9 cellular contexts compared by ENCODE assay signal in the genomic region with DNA sequence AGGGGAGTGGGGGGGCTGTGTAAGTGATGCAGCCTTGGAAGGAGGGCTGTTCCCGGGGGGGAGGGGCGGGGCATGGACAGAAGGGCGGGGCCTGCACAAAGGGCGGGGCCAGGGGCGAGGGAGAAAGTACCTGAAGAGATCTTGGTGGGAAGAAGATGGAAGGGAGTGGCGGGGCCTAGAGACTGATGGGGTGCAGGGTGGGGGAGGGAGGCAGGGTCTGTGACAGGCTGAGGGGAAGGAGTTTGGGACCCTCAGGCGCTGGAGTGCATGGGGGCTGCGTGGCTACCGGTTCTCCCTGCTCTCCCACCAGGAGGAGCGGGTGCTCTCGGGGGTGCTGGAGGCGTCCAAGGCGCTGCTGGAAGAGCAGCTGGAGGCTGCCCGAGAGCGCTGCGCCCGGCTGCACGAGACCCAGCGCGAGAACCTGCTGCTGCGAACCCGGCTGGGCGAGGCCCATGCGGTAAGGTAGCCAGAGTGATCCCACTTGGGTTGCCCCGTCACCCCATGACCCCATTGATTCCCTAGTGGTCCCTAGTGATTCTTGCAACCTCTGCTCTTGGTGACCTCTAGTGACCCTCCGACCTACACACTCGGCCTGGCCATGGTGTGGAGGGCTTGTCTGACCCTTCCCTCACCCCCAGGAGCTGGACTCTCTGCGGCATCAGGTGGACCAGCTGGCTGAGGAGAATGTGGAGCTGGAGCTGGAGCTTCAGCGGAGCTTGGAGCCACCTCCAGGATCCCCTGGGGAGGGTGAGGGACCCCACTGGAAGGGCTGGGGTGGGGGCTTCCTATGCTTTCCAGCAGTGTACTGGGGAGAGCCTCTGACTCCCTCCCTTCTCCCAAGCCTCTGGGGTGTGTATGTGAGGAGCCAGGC. TPM values are rescaled to one million over a fixed set of nuclear protein-coding genes. Genes with fewer than 3 reads are reported as not detected.
DNase-seq lines count a peak whose midpoint lies in the region; ATAC-seq, FAIRE-seq and TF ChIP-seq lines count a peak whose summit lies in the region.
"Had no signal": no experiment of that assay in that cellular context is flagged by ENCODE, and none has a peak within 500 bp of the region (broad histone marks: within the 10 kb centered on the region; RNA-seq: fewer than 3 reads in every experiment).

No MANE protein-coding gene starts in this region.

- H3K4me1 Mint-ChIP-seq in activated CD8-positive, alpha-beta memory T cell treated with anti-CD3 and anti-CD28 coated beads, Interleukin-2, amount 10 ng/mL, durations not matched to agents 7 days and 5 days, result peaks cover 42% of the 10 kb centered on the region

- peak overlapping the region; percentile 30 for H3K4me3 Mint-ChIP-seq in activated CD8-positive, alpha-beta memory T cell treated with anti-CD3 and anti-CD28 coated beads, Interleukin-2, amount 10 ng/mL, durations not matched to agents 7 days and 5 days

- TF ChIP-seq EP300 in K562 (IDR thresholded peaks at IDR 0.05; ENCODE audit: low read length), result no peak

- H3K36me3 ChIP-seq in K562 (ENCODE audit: control insufficient read depth, insufficient read depth, low read length), result no peaks in the 10 kb centered on the region
- no peaks in the 10 kb centered on the region for H3K36me3 ChIP-seq in tibial artery

- no peak for TF ChIP-seq RAD21 in K562 (CRISPR knock-in tag; conservative IDR thresholded peaks at IDR 0.05 in 1 of 2, IDR thresholded peaks at IDR 0.05 in 1 of 2)

- H3K4me1 ChIP-seq in K562 (replicated peaks in 1 of 2; ENCODE audit: control insufficient read depth in 2 of 2, insufficient read depth in 2 of 2, low read length in 2 of 2), result peaks cover 20 to 56% of the 10 kb centered on the region in 2 experiments; a peak in 4 of 5 replicates
- peaks cover 0 to 24% (median 14%) of the 10 kb centered on the region in 4 donors for H3K4me1 ChIP-seq in tibial artery

- H3K27me3 ChIP-seq in K562 (ENCODE audit: control insufficient read depth in 2 of 2, insufficient read depth in 2 of 2, low read length in 2 of 2) (no peaks in the 10 kb centered on the region), tibial artery (no peaks in the 10 kb centered on the region)

- no peak for DNase-seq in activated CD8-positive, alpha-beta memory T cell treated with anti-CD3 and anti-CD28 coated beads, Interleukin-2, amount 10 ng/mL, durations not matched to agents 7 days and 5 days
- DNase-seq in activated CD8-positive, alpha-beta memory T cell treated with anti-CD3 and anti-CD28 coated beads, Interleukin-2, amount 50 U/mL, for 4 hours, result no peak
- DNase-seq in K562 (ENCODE audit: extremely low read depth in 1 of 4, low spot score in 3 of 4) (peak in 1 of 4 experiments; percentile 82), islet precursor cell (peak; percentile 51), tibial artery (no peak), GM20000 (ENCODE audit: low spot score) (no peak), HT-29 (ENCODE audit: low spot score) (no peak)

- FAIRE-seq in K562 (lab: Jason Lieb, UNC), result peak; percentile 6

- H3K27me3 Mint-ChIP-seq in activated CD8-positive, alpha-beta memory T cell treated with anti-CD3 and anti-CD28 coated beads, Interleukin-2, amount 10 ng/mL, durations not matched to agents 7 days and 5 days, result no peaks in the 10 kb centered on the region
- H3K27me3 Mint-ChIP-seq: activated naive CD8-positive, alpha-beta T cell had no signal

- WGBS in K562 (ENCODE audit: insufficient coverage, low coverage, missing lambda C conversion rate), result 37% methylated on average over 17 of the region's 29 CpGs

- H3K4me3 ChIP-seq in K562 (peak overlapping the region; percentile 39), tibial artery (peak overlapping the region; percentile 41)

- H3K9me1 ChIP-seq in K562 (ENCODE audit: control insufficient read depth, insufficient read depth, low read length), result no peaks in the 10 kb centered on the region

- no peak overlapping the region for H3K27ac Mint-ChIP-seq in activated CD8-positive, alpha-beta memory T cell treated with anti-CD3 and anti-CD28 coated beads, Interleukin-2, amount 10 ng/mL, durations not matched to agents 7 days and 5 days
- H3K27ac Mint-ChIP-seq: activated naive CD8-positive, alpha-beta T cell had no signal

- H3K9me3 ChIP-seq in K562 (replicated peaks; ENCODE audit: control insufficient read depth, insufficient read depth, low read depth, low read length) (no peaks in the 10 kb centered on the region), tibial artery (no peaks in the 10 kb centered on the region)

- CTCF ChIA-PET in activated CD8-positive, alpha-beta memory T cell treated with anti-CD3 and anti-CD28 coated beads, Interleukin-2, amount 10 ng/mL, durations not matched to agents 7 days and 5 days (lab: Charles Lee), result interaction anchor here (0.9 to 5.1 kb wide), 13 partner anchors 10 to 308 kb away, joined by 3 to 51 read pairs (median 6); partner anchors contain the start of genes PRDX5 and TRMT112
- CTCF ChIA-PET in K562 (lab: Yijun Ruan, JAX; ENCODE audit: low intra/inter-chr PET ratio), result interaction anchor here (0.6 to 2.0 kb wide), 3 partner anchors 13 to 1229 kb away, joined by 4 to 8 read pairs (median 4); partner anchors contain the start of genes PRDX5 and TRMT112

- no TSS peak for BruUV-seq in K562 (replicated peaks; lab: Mats Ljungman, UMichigan)

- POLR2A ChIA-PET in K562 (lab: Yijun Ruan, JAX), result interaction anchor here (0.6 to 2.6 kb wide), 5 partner anchors 12 to 522 kb away, joined by 3 to 20 read pairs (median 4); partner anchors contain the start of genes PRDX5 and TRMT112

- H3K4me2 ChIP-seq in K562 (ENCODE audit: insufficient read depth, low read length), result peak overlapping the region; percentile 15

- no peak for TF ChIP-seq POLR2A in K562 (conservative IDR thresholded peaks at IDR 0.05)

- TF ChIP-seq CTCF in K562 (IDR thresholded peaks at IDR 0.05 in 2 of 3, conservative IDR thresholded peaks at IDR 0.05 in 1 of 3; ENCODE audit: insufficient read depth in 2 of 3, low read depth in 1 of 3, low read length in 3 of 3), result no peak
- no peak for TF ChIP-seq CTCF in tibial artery (IDR thresholded peaks at IDR 0.05)
- no peak for TF ChIP-seq CTCF in GM20000 (IDR thresholded peaks at IDR 0.05; ENCODE audit: extremely low read depth, missing control alignments)

- H3K27ac ChIP-seq in K562 (ENCODE audit: extremely low read depth, low read depth, low read length), result no peak overlapping the region
- H3K27ac ChIP-seq in tibial artery, result peak overlapping the region; percentile 68 to 85

- H2AFZ ChIP-seq in K562 (ENCODE audit: low read depth, low read length), result peak overlapping the region; percentile 77

- peak overlapping the region in 1 of 2 experiments; percentile 41; a peak in 3 of 4 replicates for H3K9ac ChIP-seq in K562 (ENCODE audit: insufficient read depth in 1 of 2, low read depth in 2 of 2, low read length in 2 of 2)

- intact Hi-C loops in K562 (cut with micrococcal nuclease), result loop anchor here (2.0 kb wide), 1 partner anchor 38 kb away; the partner anchor contains the start of gene ESRRA
- intact Hi-C loops in tibial artery (cut with DNase I; ENCODE audit: low total_unique reads), result no loop called here

- ATAC-seq in activated CD8-positive, alpha-beta memory T cell treated with anti-CD3 and anti-CD28 coated beads, Interleukin-2, amount 10 ng/mL, durations not matched to agents 7 days and 5 days, result no peak
- ATAC-seq in K562 (peak; percentile 58), HG03460 (IDR thresholded peaks at IDR 0.05; ENCODE audit: unreplicated experiment) (no peak)

- H4K20me1 ChIP-seq in K562 (replicated peaks; ENCODE audit: control insufficient read depth, insufficient read depth, low read length), result no peaks in the 10 kb centered on the region; the same call in 1 of the 2 replicates

- in situ Hi-C loops in K562 (cut with MboI), result no loop called here

- no peaks in the 10 kb centered on the region for H3K9me3 Mint-ChIP-seq in activated CD8-positive, alpha-beta memory T cell treated with anti-CD3 and anti-CD28 coated beads, Interleukin-2, amount 10 ng/mL, durations not matched to agents 7 days and 5 days (ENCODE audit: low read depth)

- peaks cover 18% of the 10 kb centered on the region for H3K36me3 Mint-ChIP-seq in activated CD8-positive, alpha-beta memory T cell treated with anti-CD3 and anti-CD28 coated beads, Interleukin-2, amount 10 ng/mL, durations not matched to agents 7 days and 5 days

- H3K79me2 ChIP-seq in K562 (ENCODE audit: control insufficient read depth, insufficient read depth, low read length), result no peaks in the 10 kb centered on the region

RNA-seq across cellular contexts. Expression of gene CCDC88B, which starts 3.1 kb away (rescaled TPM):
- total RNA-seq in activated CD8-positive, alpha-beta memory T cell treated with anti-CD3 and anti-CD28 coated beads, Interleukin-2, amount 10 ng/mL, durations not matched to agents 7 days and 5 days, result 100 to 1,000 TPM; 152 to 164 TPM
- total RNA-seq in K562 (2011; cell fraction: chromatin; rRNA removed; ENCODE audit: low replicate concordance), result 6.1 and 13.7 TPM in 2 replicates
- 8.7 and 12.0 TPM in 2 replicates for total RNA-seq in K562 (2011; cell fraction: nucleolus; rRNA removed)
- total RNA-seq in K562 (2011; cell fraction: nucleoplasm; rRNA removed), result 7.3 and 11.5 TPM in 2 replicates
- 15.2 and 16.1 TPM in 2 replicates for total RNA-seq in K562 (2014; rRNA removed)
- total RNA-seq in K562 (2014; rRNA removed; fragmentation: Illumina TruSeq; extraction: Trizol), result 2.7 and 4.7 TPM in 2 replicates
- total RNA-seq in K562 (2015; rRNA removed; fragmentation: Illumina TruSeq; extraction: Trizol), result 10.3 and 12.1 TPM in 2 replicates
- 11.9 and 13.0 TPM in 2 replicates for total RNA-seq in K562 (2021)
- 5.2 and 10.7 TPM in 2 replicates for polyA plus RNA-seq in K562 (2011; rRNA removed)
- 10.3 and 16.8 TPM in 2 replicates for polyA plus RNA-seq in K562 (2011; cell fraction: cytosol; rRNA removed)
- 13.5 and 14.6 TPM in 2 replicates for polyA plus RNA-seq in K562 (2011; cell fraction: nucleus; rRNA removed)
- 10.6 and 21.0 TPM in 2 replicates for polyA plus RNA-seq in K562 (2012)
- 7.9 and 13.4 TPM in 2 replicates for polyA plus RNA-seq in K562 (2014; fragmentation: Illumina TruSeq; extraction: Trizol)
- polyA plus RNA-seq in K562 (2014; fragmentation: Nextera tagmentation; extraction: Ambion mirVana), result 1 to 10 TPM in 1 of 2 experiments, under 1 TPM in 1; 0.13 to 1.7 TPM
- 16.3 and 18.1 TPM in 2 replicates for polyA plus RNA-seq in K562 (2014; rRNA removed)
- polyA minus RNA-seq in K562 (2011; rRNA and poly(A)+ RNA removed), result 1.2 and 1.5 TPM in 2 replicates
- polyA minus RNA-seq in K562 (2011; cell fraction: cytosol; rRNA and poly(A)+ RNA removed), result 2.2 and 7.0 TPM in 2 replicates
- polyA minus RNA-seq in K562 (2011; cell fraction: nucleus; rRNA and poly(A)+ RNA removed), result 2.2 and 5.9 TPM in 2 replicates
- total RNA-seq in HT-29 (2014; rRNA removed; shearing (Covaris generic)), result 11.4 and 12.8 TPM in 2 replicates

RNA-seq across cellular contexts. Expression of gene RPS6KA4, which starts 15.9 kb away (rescaled TPM):
- total RNA-seq in activated CD8-positive, alpha-beta memory T cell treated with anti-CD3 and anti-CD28 coated beads, Interleukin-2, amount 10 ng/mL, durations not matched to agents 7 days and 5 days, result 10 to 100 TPM; 31.1 to 41.9 TPM
- 33.5 and 109 TPM in 2 replicates for total RNA-seq in K562 (2011; cell fraction: chromatin; rRNA removed; ENCODE audit: low replicate concordance)
- total RNA-seq in K562 (2011; cell fraction: nucleolus; rRNA removed), result 69.5 and 71.5 TPM in 2 replicates
- total RNA-seq in K562 (2011; cell fraction: nucleoplasm; rRNA removed), result 35.5 and 40.0 TPM in 2 replicates
- total RNA-seq in K562 (2014; rRNA removed), result 19.1 and 23.0 TPM in 2 replicates
- 4.5 and 7.2 TPM in 2 replicates for total RNA-seq in K562 (2014; rRNA removed; fragmentation: Illumina TruSeq; extraction: Trizol)
- 13.3 and 15.6 TPM in 2 replicates for total RNA-seq in K562 (2015; rRNA removed; fragmentation: Illumina TruSeq; extraction: Trizol)
- 20.4 and 23.8 TPM in 2 replicates for total RNA-seq in K562 (2021)
- 9.8 and 12.0 TPM in 2 replicates for polyA plus RNA-seq in K562 (2011; rRNA removed)
- polyA plus RNA-seq in K562 (2011; cell fraction: cytosol; rRNA removed), result 8.3 and 20.1 TPM in 2 replicates
- 42.6 and 76.4 TPM in 2 replicates for polyA plus RNA-seq in K562 (2011; cell fraction: nucleus; rRNA removed)
- polyA plus RNA-seq in K562 (2012), result 16.0 and 24.3 TPM in 2 replicates
- 6.7 and 10.2 TPM in 2 replicates for polyA plus RNA-seq in K562 (2014; fragmentation: Illumina TruSeq; extraction: Trizol)
- under 1 TPM; 0.15 to 0.27 TPM for polyA plus RNA-seq in K562 (2014; fragmentation: Nextera tagmentation; extraction: Ambion mirVana)
- 16.0 and 17.3 TPM in 2 replicates for polyA plus RNA-seq in K562 (2014; rRNA removed)
- polyA minus RNA-seq in K562 (2011; rRNA and poly(A)+ RNA removed), result 4.6 and 9.7 TPM in 2 replicates
- 13.5 and 19.8 TPM in 2 replicates for polyA minus RNA-seq in K562 (2011; cell fraction: cytosol; rRNA and poly(A)+ RNA removed)
- polyA minus RNA-seq in K562 (2011; cell fraction: nucleus; rRNA and poly(A)+ RNA removed), result 24.9 and 30.8 TPM in 2 replicates
- total RNA-seq in HT-29 (2014; rRNA removed; shearing (Covaris generic)), result 149 and 158 TPM in 2 replicates

RNA-seq across cellular contexts. Expression of gene PRDX5, which starts 25.2 kb away (rescaled TPM):
- 100 to 1,000 TPM; 125 to 163 TPM for total RNA-seq in activated CD8-positive, alpha-beta memory T cell treated with anti-CD3 and anti-CD28 coated beads, Interleukin-2, amount 10 ng/mL, durations not matched to agents 7 days and 5 days
- 9.0 and 17.1 TPM in 2 replicates for total RNA-seq in K562 (2011; cell fraction: chromatin; rRNA removed; ENCODE audit: low replicate concordance)
- total RNA-seq in K562 (2011; cell fraction: nucleolus; rRNA removed), result 29.9 and 32.4 TPM in 2 replicates
- 24.6 and 37.6 TPM in 2 replicates for total RNA-seq in K562 (2011; cell fraction: nucleoplasm; rRNA removed)
- total RNA-seq in K562 (2014; rRNA removed) (252 and 268 TPM in 2 replicates), K562 (2014; rRNA removed; fragmentation: Illumina TruSeq; extraction: Trizol) (73.0 and 93.8 TPM in 2 replicates), K562 (2015; rRNA removed; fragmentation: Illumina TruSeq; extraction: Trizol) (200 and 204 TPM in 2 replicates), K562 (2021) (124 and 154 TPM in 2 replicates)
- polyA plus RNA-seq in K562 (2011; rRNA removed) (224 and 254 TPM in 2 replicates), K562 (2014; fragmentation: Illumina TruSeq; extraction: Trizol) (209 and 212 TPM in 2 replicates), K562 (2014; fragmentation: Nextera tagmentation; extraction: Ambion mirVana) (10 to 100 TPM; 40.8 to 64.2 TPM), K562 (2014; rRNA removed) (327 and 356 TPM in 2 replicates)
- polyA plus RNA-seq in K562 (2011; cell fraction: cytosol; rRNA removed), result 384 and 485 TPM in 2 replicates
- polyA plus RNA-seq in K562 (2011; cell fraction: nucleus; rRNA removed), result 86.4 and 132 TPM in 2 replicates
- 288 and 343 TPM in 2 replicates for polyA plus RNA-seq in K562 (2012)
- polyA minus RNA-seq in K562 (2011; rRNA and poly(A)+ RNA removed), result 63.6 and 63.9 TPM in 2 replicates
- polyA minus RNA-seq in K562 (2011; cell fraction: cytosol; rRNA and poly(A)+ RNA removed), result 41.2 and 61.9 TPM in 2 replicates
- polyA minus RNA-seq in K562 (2011; cell fraction: nucleus; rRNA and poly(A)+ RNA removed), result 10.1 and 14.3 TPM in 2 replicates
- total RNA-seq in HT-29 (2014; rRNA removed; shearing (Covaris generic)), result 254 and 276 TPM in 2 replicates

RNA-seq across cellular contexts. Expression of gene TRMT112, which starts 25.7 kb away (rescaled TPM):
- total RNA-seq in activated CD8-positive, alpha-beta memory T cell treated with anti-CD3 and anti-CD28 coated beads, Interleukin-2, amount 10 ng/mL, durations not matched to agents 7 days and 5 days, result 100 to 1,000 TPM; 134 to 153 TPM
- 18.1 and 37.2 TPM in 2 replicates for total RNA-seq in K562 (2011; cell fraction: chromatin; rRNA removed; ENCODE audit: low replicate concordance)
- 57.9 and 58.8 TPM in 2 replicates for total RNA-seq in K562 (2011; cell fraction: nucleolus; rRNA removed)
- 45.5 and 47.9 TPM in 2 replicates for total RNA-seq in K562 (2011; cell fraction: nucleoplasm; rRNA removed)
- total RNA-seq in K562 (2014; rRNA removed) (391 and 444 TPM in 2 replicates), K562 (2014; rRNA removed; fragmentation: Illumina TruSeq; extraction: Trizol) (126 and 162 TPM in 2 replicates), K562 (2015; rRNA removed; fragmentation: Illumina TruSeq; extraction: Trizol) (283 and 300 TPM in 2 replicates), K562 (2021) (274 and 296 TPM in 2 replicates)
- polyA plus RNA-seq in K562 (2011; rRNA removed) (242 and 243 TPM in 2 replicates), K562 (2014; fragmentation: Illumina TruSeq; extraction: Trizol) (266 and 297 TPM in 2 replicates), K562 (2014; fragmentation: Nextera tagmentation; extraction: Ambion mirVana) (100 to 1,000 TPM; 358 to 423 TPM), K562 (2014; rRNA removed) (377 and 449 TPM in 2 replicates)
- polyA plus RNA-seq in K562 (2011; cell fraction: cytosol; rRNA removed), result 309 and 352 TPM in 2 replicates
- 114 and 135 TPM in 2 replicates for polyA plus RNA-seq in K562 (2011; cell fraction: nucleus; rRNA removed)
- polyA plus RNA-seq in K562 (2012), result 219 and 519 TPM in 2 replicates
- polyA minus RNA-seq in K562 (2011; rRNA and poly(A)+ RNA removed), result 48.4 and 49.7 TPM in 2 replicates
- 63.0 and 85.5 TPM in 2 replicates for polyA minus RNA-seq in K562 (2011; cell fraction: cytosol; rRNA and poly(A)+ RNA removed)
- 25.0 and 38.7 TPM in 2 replicates for polyA minus RNA-seq in K562 (2011; cell fraction: nucleus; rRNA and poly(A)+ RNA removed)
- 503 and 525 TPM in 2 replicates for total RNA-seq in HT-29 (2014; rRNA removed; shearing (Covaris generic))

RNA-seq across cellular contexts. Expression of gene ESRRA, which starts 37.8 kb away (rescaled TPM):
- total RNA-seq in activated CD8-positive, alpha-beta memory T cell treated with anti-CD3 and anti-CD28 coated beads, Interleukin-2, amount 10 ng/mL, durations not matched to agents 7 days and 5 days, result 10 to 100 TPM; 46.6 to 54.0 TPM
- 59.5 and 126 TPM in 2 replicates for total RNA-seq in K562 (2011; cell fraction: chromatin; rRNA removed; ENCODE audit: low replicate concordance)
- 77.2 and 79.9 TPM in 2 replicates for total RNA-seq in K562 (2011; cell fraction: nucleolus; rRNA removed)
- 58.7 and 66.9 TPM in 2 replicates for total RNA-seq in K562 (2011; cell fraction: nucleoplasm; rRNA removed)
- total RNA-seq in K562 (2014; rRNA removed) (89.2 and 89.7 TPM in 2 replicates), K562 (2014; rRNA removed; fragmentation: Illumina TruSeq; extraction: Trizol) (13.8 and 17.3 TPM in 2 replicates), K562 (2015; rRNA removed; fragmentation: Illumina TruSeq; extraction: Trizol) (30.3 and 31.4 TPM in 2 replicates), K562 (2021) (76.5 and 84.1 TPM in 2 replicates)
- polyA plus RNA-seq in K562 (2011; rRNA removed) (23.7 and 35.6 TPM in 2 replicates), K562 (2014; fragmentation: Illumina TruSeq; extraction: Trizol) (15.3 and 27.6 TPM in 2 replicates), K562 (2014; fragmentation: Nextera tagmentation; extraction: Ambion mirVana) (1 to 10 TPM in 1 of 2 experiments, under 1 TPM in 1; 0.27 to 1.0 TPM), K562 (2014; rRNA removed) (69.0 and 75.5 TPM in 2 replicates)
- polyA plus RNA-seq in K562 (2011; cell fraction: cytosol; rRNA removed), result 35.4 and 60.9 TPM in 2 replicates
- 37.9 and 54.0 TPM in 2 replicates for polyA plus RNA-seq in K562 (2011; cell fraction: nucleus; rRNA removed)
- 31.8 and 58.2 TPM in 2 replicates for polyA plus RNA-seq in K562 (2012)
- polyA minus RNA-seq in K562 (2011; rRNA and poly(A)+ RNA removed), result 12.5 and 13.5 TPM in 2 replicates
- 20.4 and 30.5 TPM in 2 replicates for polyA minus RNA-seq in K562 (2011; cell fraction: cytosol; rRNA and poly(A)+ RNA removed)
- 20.6 and 21.5 TPM in 2 replicates for polyA minus RNA-seq in K562 (2011; cell fraction: nucleus; rRNA and poly(A)+ RNA removed)
- total RNA-seq in HT-29 (2014; rRNA removed; shearing (Covaris generic)), result 180 TPM in 2 replicates

Comparison
In these comparisons a context has a peak if more than half of its experiments do, and no peak if none do; other contexts are left out.
1. RNA of gene CCDC88B, which starts 3.1 kb away (total RNA-seq): 152 to 164 TPM in activated CD8-positive, alpha-beta memory T cell treated with anti-CD3 and anti-CD28 coated beads, Interleukin-2, amount 10 ng/mL, durations not matched to agents 7 days and 5 days; 2.7 to 16.1 TPM in K562 and 11.4 to 12.8 TPM in HT-29; every median in the first group is over 4 times any median in the second.